In genomic region chr7:908919-909357, GRCh38 we compare ENCODE assay signal across 8 cellular contexts. TPM values are rescaled to one million over a fixed set of nuclear protein-coding genes. Genes with fewer than 3 reads are reported as not detected.
A peak's percentile ranks its signal among the peaks of the same experiment; 100 is the strongest.
DNase-seq lines count a peak whose midpoint lies in the region; ATAC-seq and TF ChIP-seq lines count a peak whose summit lies in the region.
"Not testable (repeated sequence)": the region's sequence is repeated elsewhere in the genome, so short reads cannot be mapped to it uniquely, and the experiment has no call there.

No MANE protein-coding gene starts in this region.

- peaks cover 2 to 15% (median 9%) of the 10 kb centered on the region in 4 donors for H3K4me1 Mint-ChIP-seq in naive thymus-derived CD8-positive, alpha-beta T cell
- peaks cover 15% of the 10 kb centered on the region in 2 donors for H3K4me1 Mint-ChIP-seq in stimulated activated naive B cell treated with anti-CD40 and anti-IgM and Interleukin-4, amounts not matched to agents 10 μg/mL and 1 μg/mL and 100 μg/mL, for 72 hours

- H3K36me3 ChIP-seq in DOHH2 (ENCODE audit: control insufficient read depth, low read length), result not testable (repeated sequence)

- not testable (repeated sequence) for H3K9me3 Mint-ChIP-seq in naive thymus-derived CD8-positive, alpha-beta T cell; stimulated activated naive B cell treated with anti-CD40 and anti-IgM and Interleukin-4, amounts not matched to agents 10 μg/mL and 1 μg/mL and 100 μg/mL, for 72 hours

- peaks cover 34% of the 10 kb centered on the region for H3K4me1 ChIP-seq in DOHH2 (ENCODE audit: control insufficient read depth, low read length)

- H3K27ac ChIP-seq in DOHH2 (ENCODE audit: low read depth, low read length), result not testable (repeated sequence)

- H3K9me2 ChIP-seq in DOHH2 (replicated peaks; ENCODE audit: control insufficient read depth, low read length), result not testable (repeated sequence)

- POLR2A ChIA-PET in naive thymus-derived CD8-positive, alpha-beta T cell (lab: Charles Lee), result interaction anchor here (0.6 to 2.5 kb wide), 11 partner anchors 10 to 224 kb away, joined by 3 to 13 read pairs (median 4); partner anchors contain the start of gene COX19

- peak overlapping the region; percentile 23 for H3K4me3 ChIP-seq in DOHH2 (ENCODE audit: low read length)
- not testable (repeated sequence) for H3K4me3 ChIP-seq in foreskin fibroblast (ENCODE audit: low read depth in 1 of 2, low read length in 2 of 2)

- H3K27ac Mint-ChIP-seq in naive thymus-derived CD8-positive, alpha-beta T cell, result peak overlapping the region in 1 of 10 donors; percentile 24
- not testable (repeated sequence) for H3K27ac Mint-ChIP-seq in stimulated activated naive B cell treated with anti-CD40 and anti-IgM and Interleukin-4, amounts not matched to agents 10 μg/mL and 1 μg/mL and 100 μg/mL, for 72 hours

- H3K4me3 Mint-ChIP-seq in naive thymus-derived CD8-positive, alpha-beta T cell, result peak overlapping the region in 2 of 10 donors; percentile 26 to 46
- peak overlapping the region in 1 of 2 donors; percentile 36 for H3K4me3 Mint-ChIP-seq in stimulated activated naive B cell treated with anti-CD40 and anti-IgM and Interleukin-4, amounts not matched to agents 10 μg/mL and 1 μg/mL and 100 μg/mL, for 72 hours

- DNase-seq in activated gamma-delta T cell treated with anti-CD3 and anti-CD28 coated beads, Interleukin-2, amount 50 U/mL, for 16 hours (ENCODE audit: low read depth), result peak; percentile 60
- peak in 1 of 2 donors; percentile 61 for DNase-seq in foreskin fibroblast
- peak; percentile 25 to 74 (median 64) for DNase-seq in naive thymus-derived CD8-positive, alpha-beta T cell
- peak; percentile 70 for DNase-seq in stimulated activated naive B cell treated with anti-CD40 and anti-IgM and Interleukin-4, amounts not matched to agents 10 μg/mL and 1 μg/mL and 100 μg/mL, for 72 hours

- H4K20me1 ChIP-seq in DOHH2 (ENCODE audit: control insufficient read depth, insufficient read depth, low read depth, low read length), result 0 out of 2 replicates have a peak, but pooled peaks cover 12% of the 10 kb centered on the region

- peak overlapping the region; percentile 61 for H3K4me2 ChIP-seq in DOHH2 (ENCODE audit: low read length)

- H3F3A ChIP-seq in DOHH2 (ENCODE audit: control insufficient read depth, insufficient read depth), result not testable (repeated sequence)

- TF ChIP-seq CTCF in DOHH2 (IDR thresholded peaks at IDR 0.05; ENCODE audit: low read depth, low read length, poor library complexity, severe bottlenecking), result peak; percentile 87
- peak; percentile 83 for TF ChIP-seq CTCF in LNCAP (IDR thresholded peaks at IDR 0.05)
- TF ChIP-seq CTCF in foreskin fibroblast (IDR thresholded peaks at IDR 0.05; ENCODE audit: low read depth, low read length), result peak; percentile 55

- H3K27me3 ChIP-seq in DOHH2 (ENCODE audit: control insufficient read depth, low read length), result peaks cover 35% of the 10 kb centered on the region

- not testable (repeated sequence) for H3K36me3 Mint-ChIP-seq in naive thymus-derived CD8-positive, alpha-beta T cell
- peaks cover 0 to 10% of the 10 kb centered on the region in 2 donors for H3K36me3 Mint-ChIP-seq in stimulated activated naive B cell treated with anti-CD40 and anti-IgM and Interleukin-4, amounts not matched to agents 10 μg/mL and 1 μg/mL and 100 μg/mL, for 72 hours

- H3K27me3 Mint-ChIP-seq in naive thymus-derived CD8-positive, alpha-beta T cell; stimulated activated naive B cell treated with anti-CD40 and anti-IgM and Interleukin-4, amounts not matched to agents 10 μg/mL and 1 μg/mL and 100 μg/mL, for 72 hours: not testable (repeated sequence)

- not testable (repeated sequence) for H3K9me3 ChIP-seq in DOHH2 (ENCODE audit: control insufficient read depth, insufficient read depth, low read length)

- peak; percentile 53 for ATAC-seq in GM21786 (IDR thresholded peaks at IDR 0.05; ENCODE audit: unreplicated experiment)
- peak; percentile 92 for ATAC-seq in SK-N-SH treated with all-trans-retinoic acid at 6 μM for 48 hours
- peak; percentile 65 to 77 for ATAC-seq in naive thymus-derived CD8-positive, alpha-beta T cell
- ATAC-seq in stimulated activated naive B cell treated with anti-CD40 and anti-IgM and Interleukin-4, amounts not matched to agents 10 μg/mL and 1 μg/mL and 100 μg/mL, for 72 hours (replicated peaks), result peak; percentile 61 to 82

- not testable (repeated sequence) for H3K79me2 ChIP-seq in DOHH2 (ENCODE audit: control insufficient read depth, low read length)

RNA-seq across cellular contexts. Expression of gene GET4, which starts 32.6 kb away (rescaled TPM):
- total RNA-seq in naive thymus-derived CD8-positive, alpha-beta T cell, result 10 to 100 TPM; 61.4 to 64.1 TPM
- 10 to 100 TPM; 23.0 to 34.6 (median 23.6) TPM for polyA plus RNA-seq in naive thymus-derived CD8-positive, alpha-beta T cell

RNA-seq across cellular contexts. Expression of gene ADAP1, which starts 45.5 kb away (rescaled TPM):
- total RNA-seq in naive thymus-derived CD8-positive, alpha-beta T cell, result 10 to 100 TPM; 12.4 to 14.5 TPM
- polyA plus RNA-seq in naive thymus-derived CD8-positive, alpha-beta T cell, result 10 to 100 TPM in 1 of 3 donors, 1 to 10 TPM in 2; 7.6 to 18.4 (median 8.2) TPM
